Comparison of ENCODE assay signal across 28 cellular contexts in genomic region chr18:40208951-40209350, GRCh38.
"Had no signal": no experiment of that assay in that cellular context is flagged by ENCODE, and none has a peak within 500 bp of the region (broad histone marks: within the 10 kb centered on the region; RNA-seq: fewer than 3 reads in every experiment).

No MANE protein-coding gene starts in this region.

- H3K27ac ChIP-seq: ascending aorta, cardiac muscle cell, colonic mucosa, gastrocnemius medialis, pancreas, prostate gland, right atrium auricular region, testis had no signal

- H3K4me1 ChIP-seq: ascending aorta, colonic mucosa, gastrocnemius medialis, pancreas, prostate gland, right atrium auricular region, testis had no signal

- H3K4me3 ChIP-seq: ascending aorta, cardiac muscle cell, colonic mucosa, gastrocnemius medialis, pancreas, prostate gland, right atrium auricular region, testis had no signal

- ATAC-seq: gastrocnemius medialis; naive thymus-derived CD4-positive, alpha-beta T cell; pancreas; T-helper 17 cell had no signal

- H3K9me3 ChIP-seq: ascending aorta, colonic mucosa, gastrocnemius medialis, pancreas, prostate gland, right atrium auricular region, testis had no signal

- H3K27me3 ChIP-seq: ascending aorta, cardiac muscle cell, colonic mucosa, gastrocnemius medialis, pancreas, right atrium auricular region, testis had no signal

- H3K36me3 ChIP-seq: ascending aorta, cardiac muscle cell, colonic mucosa, gastrocnemius medialis, pancreas, prostate gland, right atrium auricular region had no signal

- DNase-seq: activated CD4-positive, alpha-beta memory T cell treated with anti-CD3 and anti-CD28 coated beads for 36 hours; activated CD4-positive, alpha-beta T cell treated with anti-CD3 and anti-CD28 coated beads, Interleukin-2, amount 10 ng/mL, durations not matched to agents 24 days and 14 days; activated CD4-positive, CD25-positive, alpha-beta regulatory T cell treated with anti-CD3 and anti-CD28 coated beads, Interleukin-2, amount 50 U/mL, for 72 hours; activated CD8-positive, alpha-beta memory T cell treated with anti-CD3 and anti-CD28 coated beads, Interleukin-2, amount 50 U/mL, for 4 hours; activated effector memory CD4-positive, alpha-beta T cell treated with anti-CD3 and anti-CD28 coated beads, Interleukin-2, amount 50 U/mL, for 16 hours; activated naive CD4-positive, alpha-beta T cell treated with anti-CD3 and anti-CD28 coated beads for 36 hours; activated naive CD8-positive, alpha-beta T cell treated with anti-CD3 and anti-CD28 coated beads for 36 hours; activated T-cell treated with anti-CD3 and anti-CD28 coated beads, Interleukin-2, amount 50 U/mL, for 1 hour; cerebellar nuclear complex; colonic mucosa; effector CD8-positive, alpha-beta T cell; erythroblast; gastrocnemius medialis; glutamatergic neuron; midbrain; naive thymus-derived CD4-positive, alpha-beta T cell; nucleus accumbens; pancreas; stimulated activated CD4-positive, alpha-beta T cell treated with anti-CD3 and anti-CD28 coated beads, Interleukin-2, amount 100 ng/mL, for 48 hours; stimulated activated naive CD4-positive, alpha-beta T cell treated with Interleukin-2 at 50 U/mL for 16 hours; T-helper 17 cell; T1000; testis; trophoblast cell had no signal
